ENCODE assay signal across 8 cellular contexts in the genomic region with DNA sequence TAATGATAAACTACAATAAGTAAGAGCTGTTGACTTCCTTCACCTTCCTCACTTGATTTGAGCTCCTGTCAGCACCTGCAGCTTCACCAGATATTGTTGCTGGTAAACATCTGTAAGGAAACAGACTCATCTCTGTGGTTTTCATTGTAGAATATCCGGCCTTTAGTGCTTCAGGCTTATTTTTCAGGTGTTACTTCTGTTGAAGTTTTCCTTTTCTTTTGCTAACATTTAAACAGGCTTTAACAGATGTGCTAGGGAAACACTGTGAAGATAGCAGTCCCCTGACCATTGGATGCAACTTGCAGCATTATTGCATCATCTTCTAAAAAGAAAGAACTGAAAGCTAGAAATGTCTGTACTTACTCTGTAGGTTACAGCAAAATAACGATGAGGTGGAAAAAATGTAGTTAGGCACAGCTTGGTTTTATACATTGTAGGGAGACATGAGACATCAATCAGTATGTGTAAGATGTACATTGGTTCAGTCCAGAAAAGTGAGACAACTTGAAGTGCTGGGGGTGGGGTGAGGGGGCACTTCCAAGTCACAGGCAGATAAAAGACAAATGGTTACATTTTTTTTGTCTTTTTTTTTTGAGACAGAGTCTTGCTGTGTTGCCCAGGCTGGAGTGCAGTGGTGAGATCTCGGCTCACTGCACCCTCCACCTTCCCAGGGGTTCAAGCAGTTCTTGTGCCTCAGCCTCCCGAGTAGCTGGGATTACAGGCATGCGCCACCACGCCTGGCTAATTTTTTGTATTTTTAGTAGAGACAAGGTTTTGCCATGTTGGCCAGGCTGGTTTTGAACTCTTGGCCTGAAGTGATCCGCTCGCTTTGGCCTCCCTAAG. TPM values are rescaled to one million over a fixed set of nuclear protein-coding genes. Genes with fewer than 3 reads are reported as not detected.
DNase-seq lines count a peak whose midpoint lies in the region; ATAC-seq, FAIRE-seq and TF ChIP-seq lines count a peak whose summit lies in the region.

No MANE protein-coding gene starts in this region.

- TF ChIP-seq POLR2A in A549 (IDR thresholded peaks at IDR 0.05; ENCODE audit: low read length) (no peak), testis (IDR thresholded peaks at IDR 0.05) (no peak)

- POLR2A ChIA-PET in A549 (lab: Yijun Ruan, JAX), result interaction anchor here (1.5 kb wide), 1 partner anchor 9 kb away, joined by 4 read pairs; no protein-coding TSS in a partner anchor

- WGBS in A549 (ENCODE audit: missing lambda C conversion rate), result 92% methylated on average over 8 of the region's 8 CpGs
- 88 to 91% methylated on average over 8 of the region's 8 CpGs for WGBS in testis, 2 donors

- peak overlapping the region; percentile 46 for H3K9ac ChIP-seq in SK-N-MC (ENCODE audit: insufficient read length)

- H3K4me3 ChIP-seq in A549 (no peak overlapping the region), SK-N-MC (no peak overlapping the region), epithelial cell of esophagus (ENCODE audit: low read length) (peak overlapping the region; percentile 32), testis (no peak overlapping the region)

- TF ChIP-seq RAD21 in A549 (conservative IDR thresholded peaks at IDR 0.05 in 1 of 2, IDR thresholded peaks at IDR 0.05 in 1 of 2), result no peak

- peaks cover 8% of the 10 kb centered on the region; the same call in 1 of the 2 replicates for H3K36me3 ChIP-seq in SK-N-MC (ENCODE audit: insufficient read depth, low read length)
- no peaks in the 10 kb centered on the region for H3K36me3 ChIP-seq in testis (ENCODE audit: low read depth, missing control alignments)

- H3K4me1 ChIP-seq in A549, result peaks cover 44% of the 10 kb centered on the region
- peaks cover 6% of the 10 kb centered on the region for H3K4me1 ChIP-seq in testis

- H3K9me3 ChIP-seq in A549, result no peaks in the 10 kb centered on the region
- no peaks in the 10 kb centered on the region for H3K9me3 ChIP-seq in SK-N-MC (ENCODE audit: low read depth, low read length)
- H3K9me3 ChIP-seq in testis, result no peaks in the 10 kb centered on the region

- H3K27ac ChIP-seq in A549 (peak overlapping the region; percentile 72 to 86), SK-N-MC (peak overlapping the region; percentile 81), testis (no peak overlapping the region)

- DNase-seq in A549 (ENCODE audit: low read depth in 1 of 2, low spot score in 1 of 2) (no peak), SK-N-MC (ENCODE audit: low read depth, low spot score) (no peak), epithelial cell of esophagus (ENCODE audit: low read depth) (peak; percentile 75), GM19238 (ENCODE audit: insufficient read length, low spot score) (no peak), testis (no peak)
- peak; percentile 49 for DNase-seq in stimulated activated CD4-positive, alpha-beta T cell treated with anti-CD3 and anti-CD28 coated beads, Interleukin-4, amount 100 ng/mL, for 24 hours

- intact Hi-C loops in testis (cut with DNase I; ENCODE audit: low total_unique reads), result loop anchor here (10.0 kb wide), 1 partner anchor 73 kb away; a partner anchor contains a TSS

- no peak for TF ChIP-seq EP300 in A549 (IDR thresholded peaks at IDR 0.05)

- no peaks in the 10 kb centered on the region for H3K27me3 ChIP-seq in testis

- no peak for FAIRE-seq in A549 (lab: Jason Lieb, UNC)

- no peak for TF ChIP-seq CTCF in A549 (IDR thresholded peaks at IDR 0.05)
- TF ChIP-seq CTCF in epithelial cell of esophagus (IDR thresholded peaks at IDR 0.05; ENCODE audit: insufficient read depth, low read depth, low read length, missing control alignments), result no peak
- TF ChIP-seq CTCF in testis (IDR thresholded peaks at IDR 0.05), result no peak

- CTCF ChIA-PET in A549 (lab: Yijun Ruan, JAX), result interaction anchor here (1.1 to 1.6 kb wide), 3 partner anchors 12 to 477 kb away, joined by 4 read pairs; no protein-coding TSS in a partner anchor

- H3K4me2 ChIP-seq in A549, result peak overlapping the region; percentile 40

- ATAC-seq in A549 (no peak), GM18873 (IDR thresholded peaks at IDR 0.05; ENCODE audit: low FRiP score, unreplicated experiment) (peak; percentile 73), HG03064 (IDR thresholded peaks at IDR 0.05; ENCODE audit: low read depth, unreplicated experiment) (peak; percentile 73)

TF ChIP-seq in A549, 52 proteins besides CTCF, POLR2A, EP300 and RAD21:
- TF ChIP-seq CEBPB (IDR thresholded peaks at IDR 0.05), result peak; percentile 56 to 60; a peak in 3 of 4 replicates
- no peak for TF ChIP-seq HDAC2 (IDR thresholded peaks at IDR 0.05)
TF ChIP-seq in A549: peak in this region for 1.

RNA-seq across cellular contexts. Expression of a gene that starts 10.2 kb away (rescaled TPM):
- polyA plus RNA-seq in A549 (2011; rRNA removed) (39.4 and 40.9 TPM in 2 replicates), A549 (2017; fragmentation: RNase III; extraction: RNeasy Plus Mini Kit Qiagen cat#74134 plus additional on column Dnase treatment) (15.2 to 16.8 TPM (median 16.3 TPM) in 3 replicates), testis (ENCODE audit: insufficient read depth, low read depth, low replicate concordance) (28.6 TPM)
- 9.2 and 11.9 TPM in 2 replicates for polyA plus RNA-seq in A549 (2012; cell fraction: cytosol; rRNA removed)
- 10.8 and 12.4 TPM in 2 replicates for polyA plus RNA-seq in A549 (2012; cell fraction: nucleus; rRNA removed)
- polyA minus RNA-seq in A549 (2011; rRNA and poly(A)+ RNA removed), result 40.9 and 43.8 TPM in 2 replicates
- 10 to 100 TPM; 30.3 to 33.5 TPM for total RNA-seq in testis

Comparison
In these comparisons a context has a peak if more than half of its experiments do, and no peak if none do; other contexts are left out.
1. ATAC-seq: peak in GM18873 (single experiment) and HG03064 (single experiment); none in A549 (0 of 2).
2. DNase-seq: peak in epithelial cell of esophagus (single experiment) and stimulated activated CD4-positive, alpha-beta T cell treated with anti-CD3 and anti-CD28 coated beads, Interleukin-4, amount 100 ng/mL, for 24 hours (single experiment); none in A549 (0 of 2), SK-N-MC (single experiment), GM19238 (single experiment) and testis (single experiment).
3. H3K27ac ChIP-seq: peak in A549 (2 of 2) and SK-N-MC (single experiment); none in testis (0 of 2).